ENCODE assay signal across 8 cellular contexts in genomic region chr17:42276359-42276608, GRCh38. TPM values are rescaled to one million over a fixed set of nuclear protein-coding genes. Genes with fewer than 3 reads are reported as not detected.
DNase-seq lines count a peak whose midpoint lies in the region; ATAC-seq and TF ChIP-seq lines count a peak whose summit lies in the region.

TSS of gene STAT5B (minus strand) at chr17:42276391. CDS start at chr17:42232127, 44,264 bp downstream.

- peak within 1 kb of the TSS; percentile 78 for H2AFZ ChIP-seq in osteoblast (ENCODE audit: low read length)

- peaks cover 41% of the 10 kb centered on the region for H3K4me1 Mint-ChIP-seq in activated naive CD8-positive, alpha-beta T cell treated with anti-CD3 and anti-CD28 coated beads, Interleukin-2, amount 10 ng/mL, durations not matched to agents 7 days and 5 days

- H3K4me1 ChIP-seq in BE2C (peaks cover 3% of the 10 kb centered on the region), osteoblast (ENCODE audit: insufficient read depth, low read length) (peaks cover 12% of the 10 kb centered on the region), vagina (peaks cover 54% of the 10 kb centered on the region)

- no peaks in the 10 kb centered on the region for H3K9me3 Mint-ChIP-seq in activated naive CD8-positive, alpha-beta T cell treated with anti-CD3 and anti-CD28 coated beads, Interleukin-2, amount 10 ng/mL, durations not matched to agents 7 days and 5 days

- H3K9me3 ChIP-seq in BE2C (no peaks in the 10 kb centered on the region), osteoblast (ENCODE audit: low read depth, low read length) (no peaks in the 10 kb centered on the region), vagina (no peaks in the 10 kb centered on the region)

- ATAC-seq in GM19025 (IDR thresholded peaks at IDR 0.05; ENCODE audit: low read depth, unreplicated experiment) (peak; percentile 67), SK-N-SH treated with all-trans-retinoic acid at 6 μM for 48 hours (peak; percentile 10; the same call in 2 of the 3 replicates), Right ventricle myocardium inferior (peak; percentile 86)
- ATAC-seq in activated naive CD8-positive, alpha-beta T cell treated with anti-CD3 and anti-CD28 coated beads, Interleukin-2, amount 10 ng/mL, durations not matched to agents 7 days and 5 days (ENCODE audit: low read depth): peak; percentile 72

- H3K27me3 ChIP-seq in BE2C: no peaks in the 10 kb centered on the region
- H3K27me3 ChIP-seq in osteoblast (ENCODE audit: insufficient read depth, low read length): no peaks in the 10 kb centered on the region
- H3K27me3 ChIP-seq in vagina: no peaks in the 10 kb centered on the region

- H3K4me3 ChIP-seq in BE2C (ENCODE audit: low read depth, low read length) (peak within 1 kb of the TSS; percentile 85), osteoblast (ENCODE audit: insufficient read depth, low read length) (peak within 1 kb of the TSS; percentile 72), vagina (peak within 1 kb of the TSS; percentile 94 to 100)

- POLR2A ChIA-PET in activated naive CD8-positive, alpha-beta T cell treated with anti-CD3 and anti-CD28 coated beads, Interleukin-2, amount 10 ng/mL, durations not matched to agents 7 days and 5 days (lab: Charles Lee): interaction anchor here (1.1 to 6.2 kb wide), 4 partner anchors 12 to 722 kb away, joined by 5 to 108 read pairs (median 35); partner anchors contain the start of gene STAT5A

- peak within 1 kb of the TSS; percentile 54 for H3K27ac ChIP-seq in osteoblast (ENCODE audit: low read depth, low read length)
- H3K27ac ChIP-seq in vagina: peak within 1 kb of the TSS; percentile 97

- H4K20me1 ChIP-seq in osteoblast (ENCODE audit: insufficient read depth, low read length): peaks cover 28% of the 10 kb centered on the region

- H3K36me3 ChIP-seq in BE2C (no peaks in the 10 kb centered on the region), osteoblast (ENCODE audit: insufficient read depth, low read length) (no peaks in the 10 kb centered on the region), vagina (no peaks in the 10 kb centered on the region)

- TF ChIP-seq CTCF in BE2C (IDR thresholded peaks at IDR 0.05; ENCODE audit: low read depth, low read length) (no peak), osteoblast (IDR thresholded peaks at IDR 0.05; ENCODE audit: extremely low read depth, low read depth, low read length) (no peak), vagina (IDR thresholded peaks at IDR 0.05) (no peak)

- DNase-seq in BE2C (peak; percentile 73), HT-29 (ENCODE audit: low spot score) (peak; percentile 63), Right ventricle myocardium inferior (ENCODE audit: missing footprints) (peak; percentile 87), osteoblast (ENCODE audit: insufficient read length, low spot score, missing footprints) (peak; percentile 99), vagina (ENCODE audit: extremely low spot score in 2 of 2) (no peak)
- peak; percentile 91 for DNase-seq in activated naive CD8-positive, alpha-beta T cell treated with anti-CD3 and anti-CD28 coated beads, Interleukin-2, amount 10 ng/mL, durations not matched to agents 7 days and 5 days

- intact Hi-C loops in Right ventricle myocardium inferior (cut with DNase I) (loop anchor here (10.0 kb wide), 1 partner anchor 51 kb away; no protein-coding TSS in a partner anchor), vagina (cut with DNase I) (no loop called here)

- H3K27me3 Mint-ChIP-seq in activated naive CD8-positive, alpha-beta T cell treated with anti-CD3 and anti-CD28 coated beads, Interleukin-2, amount 10 ng/mL, durations not matched to agents 7 days and 5 days: no peaks in the 10 kb centered on the region

- peaks cover 42% of the 10 kb centered on the region for H3K79me2 ChIP-seq in osteoblast (ENCODE audit: insufficient read depth, low read length)

- H3K27ac Mint-ChIP-seq in activated naive CD8-positive, alpha-beta T cell treated with anti-CD3 and anti-CD28 coated beads, Interleukin-2, amount 10 ng/mL, durations not matched to agents 7 days and 5 days: peak within 1 kb of the TSS; percentile 91

- H3K4me2 ChIP-seq in osteoblast (ENCODE audit: insufficient read depth, low read length): peak within 1 kb of the TSS; percentile 85

- H3K36me3 Mint-ChIP-seq in activated naive CD8-positive, alpha-beta T cell treated with anti-CD3 and anti-CD28 coated beads, Interleukin-2, amount 10 ng/mL, durations not matched to agents 7 days and 5 days: peaks cover 4% of the 10 kb centered on the region

- H3K4me3 Mint-ChIP-seq in activated naive CD8-positive, alpha-beta T cell treated with anti-CD3 and anti-CD28 coated beads, Interleukin-2, amount 10 ng/mL, durations not matched to agents 7 days and 5 days: peak within 1 kb of the TSS; percentile 91

- TF ChIP-seq POLR2A in vagina (IDR thresholded peaks at IDR 0.05): no peak

TF ChIP-seq in SK-N-SH treated with all-trans-retinoic acid at 6 μM for 48 hours, 23 proteins besides CTCF, POLR2A, EP300 and RAD21:
- TF ChIP-seq ARNTL (CRISPR knock-in tag; IDR thresholded peaks at IDR 0.05; ENCODE audit: borderline replicate concordance, low read depth): no peak
- peak; percentile 86; the same call in 1 of the 2 replicates for TF ChIP-seq CSDC2 (CRISPR knock-in tag; IDR thresholded peaks at IDR 0.05)
- TF ChIP-seq SNAI2 (CRISPR knock-in tag; IDR thresholded peaks at IDR 0.05): peak; percentile 90

RNA-seq across cellular contexts. Expression of gene STAT5B, which starts in this region (rescaled TPM):
- polyA plus RNA-seq in BE2C (2012; ENCODE audit: insufficient read depth, insufficient read length, low read depth): 19.0 TPM
- total RNA-seq in HT-29 (2014; rRNA removed; shearing (Covaris generic)): 11.1 and 13.9 TPM in 2 replicates
- 100 to 1,000 TPM; 131 to 134 TPM for total RNA-seq in activated naive CD8-positive, alpha-beta T cell treated with anti-CD3 and anti-CD28 coated beads, Interleukin-2, amount 10 ng/mL, durations not matched to agents 7 days and 5 days
- total RNA-seq in Right ventricle myocardium inferior (32.9 TPM), osteoblast (22.8 and 23.6 TPM in 2 replicates), vagina (74.6 TPM)

Comparison
In these comparisons a context has a peak if more than half of its experiments do, and no peak if none do; other contexts are left out.
1. DNase-seq: peak in BE2C (single experiment), HT-29 (single experiment), activated naive CD8-positive, alpha-beta T cell treated with anti-CD3 and anti-CD28 coated beads, Interleukin-2, amount 10 ng/mL, durations not matched to agents 7 days and 5 days (single experiment), Right ventricle myocardium inferior (single experiment) and osteoblast (single experiment); none in vagina (0 of 2).
2. ATAC-seq: peak in every context shown above with its lines; median percentile 86 in Right ventricle myocardium inferior; 72 in activated naive CD8-positive, alpha-beta T cell treated with anti-CD3 and anti-CD28 coated beads, Interleukin-2, amount 10 ng/mL, durations not matched to agents 7 days and 5 days; 67 in GM19025; 10 in SK-N-SH treated with all-trans-retinoic acid at 6 μM for 48 hours.
3. Peak in every context shown above with its lines, with median percentiles within 50 percentile points of each other: H3K4me3 ChIP-seq.